In the genomic region with DNA sequence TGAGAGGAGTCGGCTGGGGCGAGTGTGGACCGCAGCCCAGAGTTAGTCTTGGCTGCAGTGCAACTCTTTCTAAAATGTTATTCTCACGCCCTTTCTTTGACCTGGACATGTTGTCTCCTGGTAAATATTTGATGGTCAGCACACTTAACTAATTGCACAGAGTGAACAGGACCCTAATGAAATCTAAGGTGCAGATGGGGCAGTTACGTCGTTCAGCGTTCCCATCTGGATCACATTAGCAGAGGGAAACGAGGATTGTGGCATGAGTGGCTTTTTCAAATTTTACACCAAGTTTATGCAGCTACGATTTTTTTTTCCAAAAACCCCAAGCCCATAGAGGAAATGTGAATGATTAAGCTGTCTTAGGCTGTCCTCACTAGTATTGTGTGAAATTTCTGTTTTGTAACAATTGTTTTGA, we compare ENCODE assay signal across 8 cellular contexts. TPM values are rescaled to one million over a fixed set of nuclear protein-coding genes. Genes with fewer than 3 reads are reported as not detected.
DNase-seq lines count a peak whose midpoint lies in the region; ATAC-seq, FAIRE-seq and TF ChIP-seq lines count a peak whose summit lies in the region.

No MANE protein-coding gene starts in this region.

- intact Hi-C loops in sciatic nerve (cut with DNase I): no loop called here

- peak overlapping the region; percentile 97 for H3K9ac ChIP-seq in adipocyte (ENCODE audit: low read length)

- H3K27me3 ChIP-seq in adipocyte (replicated peaks; ENCODE audit: control insufficient read depth, insufficient read depth, low read length) (no peaks in the 10 kb centered on the region), suprapubic skin (no peaks in the 10 kb centered on the region)

- H3K9me3 ChIP-seq in adipocyte (ENCODE audit: control insufficient read depth, low read length): no peaks in the 10 kb centered on the region
- H3K9me3 ChIP-seq in suprapubic skin: no peaks in the 10 kb centered on the region

- H3K27ac Mint-ChIP-seq in T-helper 2 cell treated with Interferon-gamma antibody and Interleukin-4, amounts not matched to agents 5 μg/mL and 100 μg/mL, for 36 hours: peak overlapping the region; percentile 98
- H3K27ac Mint-ChIP-seq in immature natural killer cell: peak overlapping the region; percentile 87 to 99 (median 97)

- no peaks in the 10 kb centered on the region for H3K27me3 Mint-ChIP-seq in T-helper 2 cell treated with Interferon-gamma antibody and Interleukin-4, amounts not matched to agents 5 μg/mL and 100 μg/mL, for 36 hours (ENCODE audit: low read depth)
- H3K27me3 Mint-ChIP-seq in immature natural killer cell (ENCODE audit: low read depth in 3 of 3): peaks cover 3 to 10% (median 9%) of the 10 kb centered on the region in 3 donors

- peaks cover 55% of the 10 kb centered on the region for H3K4me1 Mint-ChIP-seq in T-helper 2 cell treated with Interferon-gamma antibody and Interleukin-4, amounts not matched to agents 5 μg/mL and 100 μg/mL, for 36 hours (ENCODE audit: low read depth)
- peaks cover 53 to 73% of the 10 kb centered on the region in 2 donors for H3K4me1 Mint-ChIP-seq in immature natural killer cell

- TF ChIP-seq CTCF in suprapubic skin (IDR thresholded peaks at IDR 0.05): no peak

- no peak for FAIRE-seq in urothelium cell line (lab: Jason Lieb, UNC)

- TF ChIP-seq EP300 in suprapubic skin (IDR thresholded peaks at IDR 0.05): no peak

- DNase-seq in T-helper 2 cell treated with Interferon-gamma antibody and Interleukin-4, amounts not matched to agents 5 μg/mL and 100 μg/mL, for 36 hours (ENCODE audit: low spot score): no peak
- no peak for DNase-seq in T-helper 2 cell
- peak; percentile 77 for DNase-seq in adipocyte (ENCODE audit: low read depth)
- no peak for DNase-seq in immature natural killer cell
- no peak for DNase-seq in suprapubic skin (ENCODE audit: low spot score in 2 of 2)
- DNase-seq in sciatic nerve (ENCODE audit: low spot score): no peak
- no peak for DNase-seq in urothelium cell line (ENCODE audit: low spot score)
- no peak for DNase-seq in activated gamma-delta T cell treated with Interleukin-2 at 50 U/mL for 16 hours

- peak overlapping the region; percentile 93 for H3K27ac ChIP-seq in suprapubic skin

- no peaks in the 10 kb centered on the region for H3K36me3 ChIP-seq in adipocyte (ENCODE audit: control insufficient read depth, insufficient read depth, low read length, severe bottlenecking)
- H3K36me3 ChIP-seq in suprapubic skin: no peaks in the 10 kb centered on the region

- WGBS in suprapubic skin: 0% methylated on average over 9 of the region's 9 CpGs

- H3K4me1 ChIP-seq in adipocyte (ENCODE audit: control insufficient read depth, insufficient read depth, low read length) (peaks cover 31% of the 10 kb centered on the region), suprapubic skin (peaks cover 40% of the 10 kb centered on the region)

- no peak for TF ChIP-seq POLR2A in suprapubic skin (IDR thresholded peaks at IDR 0.05)

- peak overlapping the region; percentile 100 for H3K4me3 Mint-ChIP-seq in T-helper 2 cell treated with Interferon-gamma antibody and Interleukin-4, amounts not matched to agents 5 μg/mL and 100 μg/mL, for 36 hours
- H3K4me3 Mint-ChIP-seq in immature natural killer cell: peak overlapping the region; percentile 99 to 100 (median 100)

- H3K4me3 ChIP-seq in adipocyte (ENCODE audit: low read length): peak overlapping the region; percentile 97
- H3K4me3 ChIP-seq in suprapubic skin: peak overlapping the region; percentile 89

- ATAC-seq in sciatic nerve: no peak

- no peaks in the 10 kb centered on the region for H3K9me3 Mint-ChIP-seq in T-helper 2 cell treated with Interferon-gamma antibody and Interleukin-4, amounts not matched to agents 5 μg/mL and 100 μg/mL, for 36 hours
- no peaks in the 10 kb centered on the region for H3K9me3 Mint-ChIP-seq in immature natural killer cell

- peaks cover 16% of the 10 kb centered on the region for H3K36me3 Mint-ChIP-seq in T-helper 2 cell treated with Interferon-gamma antibody and Interleukin-4, amounts not matched to agents 5 μg/mL and 100 μg/mL, for 36 hours (ENCODE audit: low read depth)
- peaks cover 0 to 4% (median 0%) of the 10 kb centered on the region in 3 donors for H3K36me3 Mint-ChIP-seq in immature natural killer cell

RNA-seq across cellular contexts. Expression of gene C9orf85, which starts 0.5 kb away (rescaled TPM):
- polyA plus RNA-seq in immature natural killer cell: 10 to 100 TPM; 10.9 to 16.0 (median 12.3) TPM
- total RNA-seq in suprapubic skin: 10 to 100 TPM; 13.1 to 18.9 (median 16.4) TPM
- total RNA-seq in sciatic nerve: 12.2 TPM

RNA-seq across cellular contexts. Expression of gene ABHD17B, which starts 0.9 kb away (rescaled TPM):
- polyA plus RNA-seq in immature natural killer cell: 10 to 100 TPM; 38.8 to 45.2 (median 39.5) TPM
- total RNA-seq in suprapubic skin (10 to 100 TPM; 22.4 to 40.7 (median 33.2) TPM), sciatic nerve (14.4 TPM)
